Comparison of ENCODE assay signal across 9 cellular contexts in genomic region chr1:93670141-93670540, GRCh38. TPM values are rescaled to one million over a fixed set of nuclear protein-coding genes. Genes with fewer than 3 reads are reported as not detected.
A peak's percentile ranks its signal among the peaks of the same experiment; 100 is the strongest.
DNase-seq lines count a peak whose midpoint lies in the region; ATAC-seq, FAIRE-seq and TF ChIP-seq lines count a peak whose summit lies in the region.
"Had no signal": no experiment of that assay in that cellular context is flagged by ENCODE, and none has a peak within 500 bp of the region (broad histone marks: within the 10 kb centered on the region; RNA-seq: fewer than 3 reads in every experiment).

No MANE protein-coding gene starts in this region.

- H3K36me3 ChIP-seq in keratinocyte (ENCODE audit: control insufficient read depth in 2 of 2, extremely low read depth in 1 of 2, insufficient read depth in 2 of 2, low read length in 2 of 2), result peaks cover 37 to 58% of the 10 kb centered on the region in 2 experiments

- intact Hi-C loops in Right ventricle myocardium inferior (cut with DNase I) (no loop called here), cardiac septum (cut with DNase I) (no loop called here)

- DNase-seq in Right ventricle myocardium inferior (ENCODE audit: missing footprints), result no peak
- DNase-seq in cardiac septum (ENCODE audit: low spot score), result no peak
- peak; percentile 90 for DNase-seq in astrocyte of the spinal cord (ENCODE audit: low read depth, low spot score)
- no peak for DNase-seq in keratinocyte (ENCODE audit: low read depth, low spot score)
- DNase-seq in cerebellar nuclear complex (lab: John Stamatoyannopoulos, UW), result no peak
- no peak for DNase-seq in effector CD4-positive, alpha-beta T cell
- DNase-seq: effector memory CD8-positive, alpha-beta T cell had no signal

- H4K20me1 ChIP-seq in keratinocyte (ENCODE audit: control insufficient read depth, extremely low read depth, insufficient read depth, low read length), result peaks cover 70% of the 10 kb centered on the region

- H3K27ac ChIP-seq in keratinocyte (ENCODE audit: control insufficient read depth, insufficient read depth, low read length), result no peak overlapping the region

- H3K9ac ChIP-seq in keratinocyte (ENCODE audit: control insufficient read depth, extremely low read depth, insufficient read depth, low read length), result no peak overlapping the region

- peak; percentile 73 for FAIRE-seq in keratinocyte (lab: Jason Lieb, UNC)

- peaks cover 99% of the 10 kb centered on the region for H3K79me2 ChIP-seq in keratinocyte (ENCODE audit: control insufficient read depth, insufficient read depth, low read length)

- dilution Hi-C loops in keratinocyte (cut with MboI; ENCODE audit: extremely low pct_ligation_motif_present, low sequenced_read_pairs), result no loop called here

- no peaks in the 10 kb centered on the region for H3K9me1 ChIP-seq in keratinocyte (ENCODE audit: control insufficient read depth, extremely low read depth, insufficient read depth, low read length)

- TF ChIP-seq CTCF in astrocyte of the spinal cord (IDR thresholded peaks at IDR 0.05; ENCODE audit: low read depth, low read length) (no peak), keratinocyte (optimal IDR thresholded peaks at IDR 0.05 in 1 of 3, IDR thresholded peaks at IDR 0.05 in 1 of 3, conservative IDR thresholded peaks at IDR 0.05 in 1 of 3; ENCODE audit: extremely low read depth in 1 of 3, insufficient read depth in 2 of 3, low read length in 3 of 3) (no peak)

- peak; percentile 77 for ATAC-seq in Right ventricle myocardium inferior
- ATAC-seq in HG03378 (IDR thresholded peaks at IDR 0.05; ENCODE audit: unreplicated experiment), result no peak
- no peak for ATAC-seq in HG03196 (IDR thresholded peaks at IDR 0.05; ENCODE audit: unreplicated experiment)
- ATAC-seq: effector memory CD8-positive, alpha-beta T cell had no signal

- H3K4me2 ChIP-seq in keratinocyte (ENCODE audit: control insufficient read depth, extremely low read depth, insufficient read depth, low read depth, low read length), result no peak overlapping the region

- H3K4me3 ChIP-seq in astrocyte of the spinal cord (ENCODE audit: low read depth, low read length) (no peak overlapping the region), keratinocyte (ENCODE audit: control insufficient read depth in 2 of 3, extremely low read depth in 1 of 3, insufficient read depth in 2 of 3, low read depth in 1 of 3, low read length in 3 of 3) (no peak overlapping the region)

- H3K27me3 ChIP-seq in keratinocyte (ENCODE audit: control insufficient read depth, extremely low read depth, insufficient read depth, low read length), result no peaks in the 10 kb centered on the region

- H3K9me3 ChIP-seq in keratinocyte (ENCODE audit: control insufficient read depth, low read depth, low read length), result no peaks in the 10 kb centered on the region

- peaks cover 76% of the 10 kb centered on the region for H3K4me1 ChIP-seq in keratinocyte (ENCODE audit: control insufficient read depth, extremely low read depth, insufficient read depth, low read length)

- in situ Hi-C loops in astrocyte of the spinal cord (cut with HindIII; ENCODE audit: low sequenced_read_pairs), result no loop called here

- no peak overlapping the region for H2AFZ ChIP-seq in keratinocyte (ENCODE audit: control insufficient read depth, low read length)

RNA-seq across cellular contexts. Expression of gene BCAR3, which starts 11.5 kb away (rescaled TPM):
- total RNA-seq in Right ventricle myocardium inferior (17.8 TPM), cardiac septum (6.9 TPM)
- 51.2 to 95.4 TPM (median 77.2 TPM) in 3 replicates for polyA plus RNA-seq in keratinocyte
- polyA plus RNA-seq in keratinocyte (2011; ENCODE audit: low read depth), result 38.7 TPM
- polyA plus RNA-seq in keratinocyte (2011; cell fraction: cytosol; rRNA removed), result 67.5 and 68.4 TPM in 2 replicates
- polyA plus RNA-seq in keratinocyte (2011; cell fraction: nucleus; rRNA removed), result 113 and 127 TPM in 2 replicates
- polyA plus RNA-seq in keratinocyte (2012; ENCODE audit: low replicate concordance), result 50.7 and 81.5 TPM in 2 replicates
- 46.0 to 84.4 TPM (median 64.1 TPM) in 3 replicates for polyA minus RNA-seq in keratinocyte
- 90.7 TPM for polyA minus RNA-seq in keratinocyte (2011; cell fraction: cytosol; rRNA and poly(A)+ RNA removed)
- 83.5 and 121 TPM in 2 replicates for polyA minus RNA-seq in keratinocyte (2011; cell fraction: nucleus; rRNA and poly(A)+ RNA removed)
